14 cellular contexts compared by ENCODE assay signal in the genomic region with DNA sequence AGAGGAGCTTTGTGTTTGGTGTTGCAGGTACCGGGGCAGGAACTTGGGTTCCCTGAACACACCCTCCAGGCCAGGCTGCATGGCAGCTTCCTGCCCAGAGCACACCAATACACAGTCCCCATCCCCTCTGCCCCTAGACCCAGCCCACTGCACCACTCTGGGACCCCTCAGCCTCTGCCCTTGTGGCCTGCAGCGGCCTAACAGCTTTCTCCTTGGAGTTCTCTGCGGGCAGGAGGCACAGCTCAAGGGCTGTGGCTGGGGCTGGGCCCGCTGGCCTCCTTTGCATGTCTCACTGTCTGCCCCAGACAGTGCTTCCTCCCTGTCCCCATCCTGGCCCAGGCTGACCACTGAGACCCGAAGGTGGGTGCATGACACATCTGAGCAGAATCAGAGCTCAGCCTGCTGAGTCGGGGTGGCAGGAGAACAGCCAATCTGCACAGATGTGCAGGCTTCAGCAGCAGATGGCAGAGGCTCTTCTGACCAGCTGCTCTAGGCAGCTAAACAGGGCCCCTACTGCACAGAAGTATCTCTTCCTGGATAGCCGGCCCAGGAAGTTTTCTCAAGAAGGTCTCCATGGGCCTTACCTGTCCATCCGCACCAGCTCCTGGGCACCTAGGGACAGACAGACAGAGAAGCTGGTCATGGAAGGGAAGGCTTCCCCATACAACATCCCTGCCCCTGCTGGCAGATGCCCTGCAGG. TPM values are rescaled to one million over a fixed set of nuclear protein-coding genes. Genes with fewer than 3 reads are reported as not detected.
DNase-seq lines count a peak whose midpoint lies in the region; ATAC-seq, FAIRE-seq and TF ChIP-seq lines count a peak whose summit lies in the region.
"Had no signal": no experiment of that assay in that cellular context is flagged by ENCODE, and none has a peak within 500 bp of the region (broad histone marks: within the 10 kb centered on the region; RNA-seq: fewer than 3 reads in every experiment).

No MANE protein-coding gene starts in this region.

- no peak for TF ChIP-seq CTCF in A549 (IDR thresholded peaks at IDR 0.05)

- H3K4me1 ChIP-seq in A549 (peaks cover 15% of the 10 kb centered on the region), mucosa of rectum (ENCODE audit: control insufficient read depth in 2 of 2, insufficient read depth in 2 of 2, low read length in 2 of 2) (peaks cover 59 to 61% of the 10 kb centered on the region in 2 donors)

- H3K27ac ChIP-seq in A549 (0 out of 6 replicates have a peak overlapping the region, but pooled peaks of 1 of the 2 experiments have one; percentile 16), mucosa of rectum (ENCODE audit: low read depth in 2 of 2, low read length in 2 of 2) (peak overlapping the region; percentile 38 to 75)
- H3K27ac ChIP-seq: thoracic aorta had no signal

- peaks cover 21 to 30% of the 10 kb centered on the region in 2 donors for H3K36me3 ChIP-seq in mucosa of rectum (ENCODE audit: control insufficient read depth in 2 of 2, insufficient read depth in 2 of 2, low read length in 2 of 2)

- no peak for DNase-seq in A549 (ENCODE audit: low read depth in 1 of 2, low spot score in 1 of 2)
- DNase-seq in GM12891 (ENCODE audit: insufficient read length, low spot score) = no peak
- DNase-seq in activated naive CD4-positive, alpha-beta T cell treated with anti-CD3 and anti-CD28 coated beads, Interleukin-2, amount 50 U/mL, for 72 hours (ENCODE audit: low spot score in 2 of 2) = peak in 1 of 2 donors; percentile 59
- no peak for DNase-seq in G401 (ENCODE audit: low spot score)
- DNase-seq in KBM-7 = no peak
- no peak for DNase-seq in stimulated activated CD4-positive, alpha-beta T cell treated with anti-CD3 and anti-CD28 coated beads, Interleukin-12 subunit alpha, Interleukin-12 subunit beta, amount 100 ng/mL, for 4 hours
- DNase-seq in LoVo (ENCODE audit: low spot score) = no peak
- DNase-seq: activated CD4-positive, alpha-beta T cell treated with anti-CD3 and anti-CD28 coated beads, Interleukin-2, amount 50 U/mL, for 48 hours; cerebellar nuclear complex; NCI-H2029 had no signal

- TF ChIP-seq POLR2A in A549 (IDR thresholded peaks at IDR 0.05; ENCODE audit: low read length) (no peak), GM12891 (IDR thresholded peaks at IDR 0.05; ENCODE audit: low read depth, low read length) (no peak)

- peak overlapping the region; percentile 33; the same call in 2 of the 3 replicates for H3K4me2 ChIP-seq in A549

- H3K36me3 Mint-ChIP-seq in activated naive CD4-positive, alpha-beta T cell treated with anti-CD3 and anti-CD28 coated beads, Interleukin-2, amount 50 U/mL, for 72 hours = peaks cover 27 to 47% of the 10 kb centered on the region in 2 donors

- no peaks in the 10 kb centered on the region for H3K27me3 ChIP-seq in mucosa of rectum (ENCODE audit: control insufficient read depth in 2 of 2, insufficient read depth in 2 of 2, low read length in 2 of 2)
- H3K27me3 ChIP-seq: gastroesophageal sphincter had no signal

- no peak for TF ChIP-seq RAD21 in A549 (conservative IDR thresholded peaks at IDR 0.05 in 1 of 2, IDR thresholded peaks at IDR 0.05 in 1 of 2)

- no peak for TF ChIP-seq EP300 in A549 (IDR thresholded peaks at IDR 0.05)

- peak overlapping the region; percentile 69 to 85 for H3K27ac Mint-ChIP-seq in activated naive CD4-positive, alpha-beta T cell treated with anti-CD3 and anti-CD28 coated beads, Interleukin-2, amount 50 U/mL, for 72 hours

- H3K4me3 ChIP-seq in A549 (no peak overlapping the region), mucosa of rectum (ENCODE audit: low read length in 2 of 2) (no peak overlapping the region)
- H3K4me3 ChIP-seq: gastroesophageal sphincter, thoracic aorta had no signal

- H3K9me3 Mint-ChIP-seq in activated naive CD4-positive, alpha-beta T cell treated with anti-CD3 and anti-CD28 coated beads, Interleukin-2, amount 50 U/mL, for 72 hours = no peaks in the 10 kb centered on the region

- peak overlapping the region; percentile 17 to 35 for H3K9ac ChIP-seq in mucosa of rectum (ENCODE audit: low read depth in 1 of 2, low read length in 2 of 2)

- peak in 1 of 2 experiments; percentile 19; a peak in 3 of 6 replicates for ATAC-seq in A549
- ATAC-seq in activated naive CD4-positive, alpha-beta T cell treated with anti-CD3 and anti-CD28 coated beads, Interleukin-2, amount 50 U/mL, for 72 hours = peak in 1 of 2 donors; percentile 27

- no peaks in the 10 kb centered on the region for H3K9me3 ChIP-seq in A549
- no peaks in the 10 kb centered on the region for H3K9me3 ChIP-seq in mucosa of rectum (ENCODE audit: control insufficient read depth in 2 of 2, low read length in 2 of 2)
- H3K9me3 ChIP-seq: gastroesophageal sphincter, thoracic aorta had no signal

- FAIRE-seq in A549 (lab: Jason Lieb, UNC) = no peak
- FAIRE-seq in GM12891 (lab: Jason Lieb, UNC) = peak; percentile 69
- FAIRE-seq: H54 had no signal

- CTCF ChIA-PET in A549 (lab: Yijun Ruan, JAX) = interaction anchor here (0.8 to 2.5 kb wide), 7 partner anchors 10 to 434 kb away, joined by 3 to 14 read pairs (median 3); a partner anchor contains a TSS

- POLR2A ChIA-PET in A549 (lab: Yijun Ruan, JAX) = interaction anchor here (0.8 to 0.9 kb wide), 2 partner anchors 14 to 21 kb away, joined by 3 to 4 read pairs; a partner anchor contains a TSS

- WGBS in A549 (ENCODE audit: missing lambda C conversion rate) = 79% methylated on average over 8 of the region's 8 CpGs

- in situ Hi-C loops in G401 (cut with HindIII; ENCODE audit: low sequenced_read_pairs) (no loop called here), KBM-7 (cut with MboI; ENCODE audit: low pct_unique_long_range_greater_than_20kb, low sequenced_read_pairs) (no loop called here)

TF ChIP-seq in A549, 52 proteins besides CTCF, POLR2A, EP300 and RAD21 (continues in another document):
- no peak for TF ChIP-seq ZC3H11A (IDR thresholded peaks at IDR 0.05)
- TF ChIP-seq, protein P1, sequence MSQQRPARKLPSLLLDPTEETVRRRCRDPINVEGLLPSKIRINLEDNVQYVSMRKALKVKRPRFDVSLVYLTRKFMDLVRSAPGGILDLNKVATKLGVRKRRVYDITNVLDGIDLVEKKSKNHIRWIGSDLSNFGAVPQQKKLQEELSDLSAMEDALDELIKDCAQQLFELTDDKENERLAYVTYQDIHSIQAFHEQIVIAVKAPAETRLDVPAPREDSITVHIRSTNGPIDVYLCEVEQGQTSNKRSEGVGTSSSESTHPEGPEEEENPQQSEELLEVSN (IDR thresholded peaks at IDR 0.05; ENCODE audit: borderline replicate concordance, low read depth) = no peak
- no peak for TF ChIP-seq GATA3 (IDR thresholded peaks at IDR 0.05; ENCODE audit: borderline replicate concordance)
- TF ChIP-seq NPAS2 (CRISPR knock-in tag; IDR thresholded peaks at IDR 0.05; ENCODE audit: borderline replicate concordance) = no peak
- TF ChIP-seq, protein P2, sequence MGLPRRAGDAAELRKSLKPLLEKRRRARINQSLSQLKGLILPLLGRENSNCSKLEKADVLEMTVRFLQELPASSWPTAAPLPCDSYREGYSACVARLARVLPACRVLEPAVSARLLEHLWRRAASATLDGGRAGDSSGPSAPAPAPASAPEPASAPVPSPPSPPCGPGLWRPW (IDR thresholded peaks at IDR 0.05) = no peak
- TF ChIP-seq NR3C1 (IDR thresholded peaks at IDR 0.05) = no peak
- no peak for TF ChIP-seq BHLHE40 (IDR thresholded peaks at IDR 0.05; ENCODE audit: low read depth, low read length)

TF ChIP-seq in GM12891, 5 proteins besides CTCF, POLR2A, EP300 and RAD21:
- TF ChIP-seq SPI1 (IDR thresholded peaks at IDR 0.05; ENCODE audit: low read depth, low read length) = no peak
- no peak for TF ChIP-seq TAF1 (IDR thresholded peaks at IDR 0.05; ENCODE audit: low read depth, low read length)
- no peak for TF ChIP-seq POLR2AphosphoS5 (IDR thresholded peaks at IDR 0.05; ENCODE audit: low read depth, low read length)
- no peak for TF ChIP-seq POU2F2 (IDR thresholded peaks at IDR 0.05; ENCODE audit: low read depth, low read length)
- TF ChIP-seq PAX5 (IDR thresholded peaks at IDR 0.05; ENCODE audit: insufficient read depth, low read length, severe bottlenecking) = no peak
TF ChIP-seq in GM12891: peak in this region for 0.

RNA-seq across cellular contexts. Expression of a gene that starts 20.8 kb away (rescaled TPM):
- polyA plus RNA-seq in A549 (2011; rRNA removed) = 18.5 and 23.5 TPM in 2 replicates
- polyA plus RNA-seq in A549 (2012; cell fraction: cytosol; rRNA removed) = 22.2 and 38.1 TPM in 2 replicates
- 49.7 and 59.1 TPM in 2 replicates for polyA plus RNA-seq in A549 (2012; cell fraction: nucleus; rRNA removed)
- 15.5 to 19.3 TPM (median 19.1 TPM) in 3 replicates for polyA plus RNA-seq in A549 (2017; fragmentation: RNase III; extraction: RNeasy Plus Mini Kit Qiagen cat#74134 plus additional on column Dnase treatment)
- polyA minus RNA-seq in A549 (2011; rRNA and poly(A)+ RNA removed) = 17.6 and 24.3 TPM in 2 replicates
- 3.8 TPM for polyA plus RNA-seq in GM12891 (2012; ENCODE audit: low read depth, missing spikeins)
- 100 to 1,000 TPM in 1 of 2 donors, 10 to 100 TPM in 1; 54.5 to 126 TPM for total RNA-seq in activated naive CD4-positive, alpha-beta T cell treated with anti-CD3 and anti-CD28 coated beads, Interleukin-2, amount 50 U/mL, for 72 hours
- 1.2 and 1.5 TPM in 2 replicates for total RNA-seq in G401 (2014; rRNA removed; shearing (Covaris generic))

RNA-seq across cellular contexts. Expression of a gene that starts 33.0 kb away (rescaled TPM):
- polyA plus RNA-seq in A549 (2011; rRNA removed) = not detected in 2 replicates
- not detected in 2 replicates for polyA plus RNA-seq in A549 (2012; cell fraction: cytosol; rRNA removed)
- not detected in 2 replicates for polyA plus RNA-seq in A549 (2012; cell fraction: nucleus; rRNA removed)
- not detected in 3 replicates for polyA plus RNA-seq in A549 (2017; fragmentation: RNase III; extraction: RNeasy Plus Mini Kit Qiagen cat#74134 plus additional on column Dnase treatment)
- not detected in 2 replicates for polyA minus RNA-seq in A549 (2011; rRNA and poly(A)+ RNA removed)
- polyA plus RNA-seq in GM12891 (2012; ENCODE audit: low read depth, missing spikeins) = 0.04 TPM
- under 1 TPM; 0.45 to 0.68 TPM for total RNA-seq in activated naive CD4-positive, alpha-beta T cell treated with anti-CD3 and anti-CD28 coated beads, Interleukin-2, amount 50 U/mL, for 72 hours
- total RNA-seq in G401 (2014; rRNA removed; shearing (Covaris generic)) = not detected in 2 replicates

Comparison
In these comparisons a context has a peak if more than half of its experiments do, and no peak if none do; other contexts are left out.
1. RNA of a gene that starts 20.8 kb away (total RNA-seq): 54.5 to 126 TPM in activated naive CD4-positive, alpha-beta T cell treated with anti-CD3 and anti-CD28 coated beads, Interleukin-2, amount 50 U/mL, for 72 hours; 1.2 to 1.5 TPM in G401; every median in the first group is over 10 times any median in the second.